1 cellular context compared by ENCODE assay signal in the genomic region with DNA sequence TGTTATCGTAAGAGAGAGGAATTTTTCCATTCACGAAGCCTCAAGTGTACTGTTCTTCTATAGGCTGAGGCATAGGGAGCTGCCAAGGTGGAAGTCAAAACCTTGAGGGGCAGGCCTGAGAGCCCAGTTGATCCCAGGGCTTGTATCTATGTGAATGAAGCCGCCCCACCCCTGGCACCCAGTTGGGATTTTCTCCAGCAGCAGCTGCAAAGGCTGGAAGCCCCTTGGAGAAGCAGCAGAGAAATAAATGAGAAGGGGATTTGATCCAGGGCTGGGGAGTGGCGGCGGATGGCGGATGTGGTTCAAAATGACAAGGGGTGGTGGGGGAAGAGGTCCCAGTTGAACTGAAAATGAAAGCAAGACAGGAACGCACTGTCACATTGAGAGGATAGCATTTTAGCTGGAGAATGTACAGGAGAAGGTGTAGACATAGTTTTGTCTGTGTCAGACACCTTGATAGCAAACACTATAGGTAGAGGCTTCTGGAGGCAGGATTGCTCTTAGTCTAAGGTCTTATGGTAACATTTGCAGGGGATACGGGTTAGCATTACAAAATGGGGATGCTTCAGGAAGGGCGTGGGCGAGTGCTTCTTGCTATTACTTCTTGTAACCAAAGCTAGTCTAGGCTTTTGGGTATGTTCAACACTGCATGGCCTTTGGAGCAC.
TF ChIP-seq lines count a peak whose summit lies in the region.

No MANE protein-coding gene starts in this region.

TF ChIP-seq in K562, 482 proteins besides CTCF, POLR2A, EP300 and RAD21 (continued from another document):
- TF ChIP-seq, protein P1, sequence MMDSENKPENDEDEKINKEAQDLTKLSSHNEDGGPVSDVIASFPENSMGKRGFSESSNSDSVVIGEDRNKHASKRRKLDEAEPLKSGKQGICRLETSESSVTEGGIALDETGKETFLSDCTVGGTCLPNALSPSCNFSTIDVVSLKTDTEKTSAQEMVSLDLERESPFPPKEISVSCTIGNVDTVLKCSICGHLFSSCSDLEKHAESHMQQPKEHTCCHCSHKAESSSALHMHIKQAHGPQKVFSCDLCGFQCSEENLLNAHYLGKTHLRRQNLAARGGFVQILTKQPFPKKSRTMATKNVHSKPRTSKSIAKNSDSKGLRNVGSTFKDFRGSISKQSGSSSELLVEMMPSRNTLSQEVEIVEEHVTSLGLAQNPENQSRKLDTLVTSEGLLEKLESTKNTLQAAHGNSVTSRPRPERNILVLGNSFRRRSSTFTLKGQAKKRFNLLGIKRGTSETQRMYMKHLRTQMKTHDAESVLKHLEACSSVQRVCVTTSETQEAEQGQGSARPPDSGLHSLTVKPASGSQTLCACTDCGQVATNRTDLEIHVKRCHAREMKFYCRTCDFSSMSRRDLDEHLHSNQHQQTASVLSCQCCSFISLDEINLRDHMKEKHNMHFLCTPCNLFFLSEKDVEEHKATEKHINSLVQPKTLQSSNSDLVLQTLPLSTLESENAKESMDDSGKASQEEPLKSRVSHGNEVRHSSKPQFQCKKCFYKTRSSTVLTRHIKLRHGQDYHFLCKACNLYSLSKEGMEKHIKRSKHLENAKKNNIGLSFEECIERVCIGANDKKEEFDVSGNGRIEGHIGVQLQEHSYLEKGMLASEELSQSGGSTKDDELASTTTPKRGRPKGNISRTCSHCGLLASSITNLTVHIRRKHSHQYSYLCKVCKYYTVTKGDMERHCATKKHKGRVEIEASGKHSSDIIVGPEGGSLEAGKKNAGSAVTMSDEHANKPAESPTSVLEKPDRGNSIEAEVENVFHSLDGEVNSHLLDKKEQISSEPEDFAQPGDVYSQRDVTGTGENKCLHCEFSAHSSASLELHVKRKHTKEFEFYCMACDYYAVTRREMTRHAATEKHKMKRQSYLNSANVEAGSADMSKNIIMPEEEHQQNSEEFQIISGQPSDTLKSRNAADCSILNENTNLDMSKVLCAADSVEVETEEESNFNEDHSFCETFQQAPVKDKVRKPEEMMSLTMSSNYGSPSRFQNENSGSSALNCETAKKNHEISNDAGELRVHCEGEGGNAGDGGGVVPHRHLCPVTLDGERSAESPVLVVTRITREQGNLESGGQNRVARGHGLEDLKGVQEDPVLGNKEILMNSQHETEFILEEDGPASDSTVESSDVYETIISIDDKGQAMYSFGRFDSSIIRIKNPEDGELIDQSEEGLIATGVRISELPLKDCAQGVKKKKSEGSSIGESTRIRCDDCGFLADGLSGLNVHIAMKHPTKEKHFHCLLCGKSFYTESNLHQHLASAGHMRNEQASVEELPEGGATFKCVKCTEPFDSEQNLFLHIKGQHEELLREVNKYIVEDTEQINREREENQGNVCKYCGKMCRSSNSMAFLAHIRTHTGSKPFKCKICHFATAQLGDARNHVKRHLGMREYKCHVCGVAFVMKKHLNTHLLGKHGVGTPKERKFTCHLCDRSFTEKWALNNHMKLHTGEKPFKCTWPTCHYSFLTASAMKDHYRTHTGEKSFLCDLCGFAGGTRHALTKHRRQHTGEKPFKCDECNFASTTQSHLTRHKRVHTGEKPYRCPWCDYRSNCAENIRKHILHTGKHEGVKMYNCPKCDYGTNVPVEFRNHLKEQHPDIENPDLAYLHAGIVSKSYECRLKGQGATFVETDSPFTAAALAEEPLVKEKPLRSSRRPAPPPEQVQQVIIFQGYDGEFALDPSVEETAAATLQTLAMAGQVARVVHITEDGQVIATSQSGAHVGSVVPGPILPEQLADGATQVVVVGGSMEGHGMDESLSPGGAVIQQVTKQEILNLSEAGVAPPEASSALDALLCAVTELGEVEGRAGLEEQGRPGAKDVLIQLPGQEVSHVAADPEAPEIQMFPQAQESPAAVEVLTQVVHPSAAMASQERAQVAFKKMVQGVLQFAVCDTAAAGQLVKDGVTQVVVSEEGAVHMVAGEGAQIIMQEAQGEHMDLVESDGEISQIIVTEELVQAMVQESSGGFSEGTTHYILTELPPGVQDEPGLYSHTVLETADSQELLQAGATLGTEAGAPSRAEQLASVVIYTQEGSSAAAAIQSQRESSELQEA (IDR thresholded peaks at IDR 0.05; ENCODE audit: low read depth): no peak
- TF ChIP-seq GTF2A2 (tag; IDR thresholded peaks at IDR 0.05) (no peak), DACH1 (IDR thresholded peaks at IDR 0.05; ENCODE audit: partially characterized antibody) (no peak), E2F3 (CRISPR knock-in tag; IDR thresholded peaks at IDR 0.05) (no peak), CBX1 (IDR thresholded peaks at IDR 0.05; ENCODE audit: low read depth) (no peak), POLR3A (IDR thresholded peaks at IDR 0.05; ENCODE audit: borderline replicate concordance, extremely low read depth, insufficient read depth, insufficient read length) (no peak)
- TF ChIP-seq, protein P2, sequence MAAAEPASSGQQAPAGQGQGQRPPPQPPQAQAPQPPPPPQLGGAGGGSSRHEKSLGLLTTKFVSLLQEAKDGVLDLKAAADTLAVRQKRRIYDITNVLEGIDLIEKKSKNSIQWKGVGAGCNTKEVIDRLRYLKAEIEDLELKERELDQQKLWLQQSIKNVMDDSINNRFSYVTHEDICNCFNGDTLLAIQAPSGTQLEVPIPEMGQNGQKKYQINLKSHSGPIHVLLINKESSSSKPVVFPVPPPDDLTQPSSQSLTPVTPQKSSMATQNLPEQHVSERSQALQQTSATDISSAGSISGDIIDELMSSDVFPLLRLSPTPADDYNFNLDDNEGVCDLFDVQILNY (CRISPR knock-in tag; IDR thresholded peaks at IDR 0.05): no peak
- TF ChIP-seq, protein P3, sequence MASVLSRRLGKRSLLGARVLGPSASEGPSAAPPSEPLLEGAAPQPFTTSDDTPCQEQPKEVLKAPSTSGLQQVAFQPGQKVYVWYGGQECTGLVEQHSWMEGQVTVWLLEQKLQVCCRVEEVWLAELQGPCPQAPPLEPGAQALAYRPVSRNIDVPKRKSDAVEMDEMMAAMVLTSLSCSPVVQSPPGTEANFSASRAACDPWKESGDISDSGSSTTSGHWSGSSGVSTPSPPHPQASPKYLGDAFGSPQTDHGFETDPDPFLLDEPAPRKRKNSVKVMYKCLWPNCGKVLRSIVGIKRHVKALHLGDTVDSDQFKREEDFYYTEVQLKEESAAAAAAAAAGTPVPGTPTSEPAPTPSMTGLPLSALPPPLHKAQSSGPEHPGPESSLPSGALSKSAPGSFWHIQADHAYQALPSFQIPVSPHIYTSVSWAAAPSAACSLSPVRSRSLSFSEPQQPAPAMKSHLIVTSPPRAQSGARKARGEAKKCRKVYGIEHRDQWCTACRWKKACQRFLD (CRISPR knock-in tag; IDR thresholded peaks at IDR 0.05): no peak
